8 cellular contexts compared by ENCODE assay signal in the genomic region with DNA sequence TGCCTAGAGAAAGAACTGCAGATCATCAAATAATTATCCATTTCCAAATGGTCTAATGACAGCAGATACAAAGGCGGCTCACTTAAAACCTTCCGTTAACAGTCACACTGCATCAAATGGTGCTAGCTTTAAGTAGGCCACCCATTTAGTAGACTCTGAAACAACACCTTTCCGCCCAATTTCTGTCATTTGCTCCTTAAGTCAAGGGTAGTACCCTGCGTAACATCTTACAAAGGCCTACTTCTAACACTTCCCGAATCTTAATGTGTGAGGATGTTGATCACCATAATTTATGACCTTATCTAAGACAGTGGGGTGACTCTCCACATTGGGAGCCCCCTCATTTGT. TPM values are rescaled to one million over a fixed set of nuclear protein-coding genes. Genes with fewer than 3 reads are reported as not detected.
DNase-seq lines count a peak whose midpoint lies in the region; ATAC-seq and TF ChIP-seq lines count a peak whose summit lies in the region.

No MANE protein-coding gene starts in this region.

- H3K27me3 ChIP-seq in right lobe of liver (no peaks in the 10 kb centered on the region), tibial nerve (no peaks in the 10 kb centered on the region)

- H3K36me3 ChIP-seq in right lobe of liver (no peaks in the 10 kb centered on the region), tibial nerve (no peaks in the 10 kb centered on the region)

- H3K36me3 Mint-ChIP-seq in activated T-cell treated with anti-CD3 and anti-CD28 coated beads, Interleukin-2, amount 50 U/mL, for 4 hours (ENCODE audit: insufficient read depth) = no peaks in the 10 kb centered on the region

- H3K9me3 ChIP-seq in right lobe of liver = no peaks in the 10 kb centered on the region
- no peaks in the 10 kb centered on the region for H3K9me3 ChIP-seq in tibial nerve

- intact Hi-C loops in right lobe of liver (cut with DNase I) = no loop called here

- peaks cover 22% of the 10 kb centered on the region for H3K4me1 Mint-ChIP-seq in activated T-cell treated with anti-CD3 and anti-CD28 coated beads, Interleukin-2, amount 50 U/mL, for 4 hours (ENCODE audit: low read depth)

- TF ChIP-seq EP300 in tibial nerve (IDR thresholded peaks at IDR 0.05) = no peak

- H3K27ac ChIP-seq in angular gyrus (ENCODE audit: low read depth, low read length) = peak overlapping the region; percentile 31
- H3K27ac ChIP-seq in right lobe of liver = peak overlapping the region; percentile 94 to 96 (median 96)
- H3K27ac ChIP-seq in tibial nerve = peak overlapping the region in 2 of 4 donors; percentile 83 to 90

- H3K4me1 ChIP-seq in right lobe of liver = peaks cover 0 to 10% (median 0%) of the 10 kb centered on the region in 4 donors
- H3K4me1 ChIP-seq in tibial nerve = peaks cover 0 to 15% (median 0%) of the 10 kb centered on the region in 4 donors

- TF ChIP-seq POLR2A in right lobe of liver (IDR thresholded peaks at IDR 0.05) = no peak
- no peak for TF ChIP-seq POLR2A in tibial nerve (IDR thresholded peaks at IDR 0.05)

- 76% methylated on average over 5 of the region's 5 CpGs for WGBS in right lobe of liver (ENCODE audit: insufficient coverage, low coverage, low lambda C conversion rate, missing lambda C conversion rate)
- 84 to 85% methylated on average over 5 of the region's 5 CpGs for WGBS in tibial nerve, 2 donors

- ATAC-seq in activated T-cell treated with anti-CD3 and anti-CD28 coated beads, Interleukin-2, amount 50 U/mL, for 4 hours = no peak
- ATAC-seq in right lobe of liver = no peak
- ATAC-seq in HG03565 (IDR thresholded peaks at IDR 0.05; ENCODE audit: unreplicated experiment) = no peak

- H3K4me3 Mint-ChIP-seq in activated T-cell treated with anti-CD3 and anti-CD28 coated beads, Interleukin-2, amount 50 U/mL, for 4 hours = peak overlapping the region; percentile 85

- peak overlapping the region; percentile 80 to 83 (median 83) for H3K4me3 ChIP-seq in right lobe of liver
- peak overlapping the region; percentile 64 to 94 (median 82) for H3K4me3 ChIP-seq in tibial nerve

- no peak for DNase-seq in activated T-cell treated with anti-CD3 and anti-CD28 coated beads, Interleukin-2, amount 50 U/mL, for 4 hours
- no peak for DNase-seq in activated T-cell treated with anti-CD3 and anti-CD28 coated beads for 4 hours
- DNase-seq in right lobe of liver = no peak
- no peak for DNase-seq in tibial nerve (ENCODE audit: low spot score in 2 of 2)
- no peak for DNase-seq in middle frontal gyrus (ENCODE audit: extremely low spot score, low spot score)
- DNase-seq in HuH-7 (ENCODE audit: low spot score) = no peak

- H3K9me3 Mint-ChIP-seq in activated T-cell treated with anti-CD3 and anti-CD28 coated beads, Interleukin-2, amount 50 U/mL, for 4 hours = no peaks in the 10 kb centered on the region

- peaks cover 3% of the 10 kb centered on the region for H3K27me3 Mint-ChIP-seq in activated T-cell treated with anti-CD3 and anti-CD28 coated beads, Interleukin-2, amount 50 U/mL, for 4 hours (ENCODE audit: low read depth)

- TF ChIP-seq CTCF in right lobe of liver (IDR thresholded peaks at IDR 0.05) (no peak), tibial nerve (IDR thresholded peaks at IDR 0.05) (no peak)

RNA-seq across cellular contexts. Expression of gene RALGPS2, which starts 0.7 kb away (rescaled TPM):
- total RNA-seq in activated T-cell treated with anti-CD3 and anti-CD28 coated beads, Interleukin-2, amount 50 U/mL, for 4 hours = 1 to 10 TPM; 1.1 to 2.2 (median 1.8) TPM
- total RNA-seq in right lobe of liver = 10 to 100 TPM; 21.0 to 38.3 (median 28.4) TPM
- total RNA-seq in tibial nerve = 10 to 100 TPM in 3 of 4 donors, 1 to 10 TPM in 1; 4.3 to 30.8 (median 16.8) TPM
